ENCODE assay signal across 10 cellular contexts in the genomic region with DNA sequence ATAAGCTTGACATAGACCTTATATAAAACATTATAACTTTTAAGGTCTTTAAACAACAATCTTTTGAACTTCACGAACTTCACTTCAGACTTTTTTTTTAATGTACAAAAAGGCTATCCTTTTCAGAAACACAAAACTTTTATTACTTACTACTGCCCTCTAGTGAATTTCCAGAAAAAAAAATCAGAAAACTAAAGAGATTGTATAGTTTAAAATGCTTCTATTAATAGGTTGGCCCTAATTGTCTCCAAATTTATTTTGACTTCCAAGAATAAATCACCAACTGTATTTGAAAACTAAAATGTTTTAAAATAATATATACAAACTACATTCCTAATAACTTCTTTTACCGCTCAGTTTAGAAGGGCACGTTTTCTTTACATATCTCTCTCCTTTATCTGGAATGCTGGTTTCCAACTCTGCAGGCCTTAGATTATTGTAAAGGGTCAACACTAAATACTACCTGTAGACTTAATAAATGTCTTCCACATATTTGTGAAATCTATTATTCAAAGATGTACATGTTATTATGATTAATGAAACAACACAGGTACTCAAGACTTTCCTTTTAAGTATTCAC.
A peak's percentile ranks its signal among the peaks of the same experiment; 100 is the strongest.
DNase-seq lines count a peak whose midpoint lies in the region; ATAC-seq lines count a peak whose summit lies in the region.
"Had no signal": no experiment of that assay in that cellular context is flagged by ENCODE, and none has a peak within 500 bp of the region (broad histone marks: within the 10 kb centered on the region; RNA-seq: fewer than 3 reads in every experiment).

No MANE protein-coding gene starts in this region.

- no peak overlapping the region for H3K4me3 Mint-ChIP-seq in activated T-cell treated with anti-CD3 and anti-CD28 coated beads, Interleukin-2, amount 50 U/mL, for 24 hours
- H3K4me3 Mint-ChIP-seq: stimulated activated naive CD8-positive, alpha-beta T cell treated with anti-CD3 and anti-CD28 coated beads, Interleukin-15, amount 100 ng/mL, for 72 hours; T-helper 2 cell treated with Interferon-gamma antibody and Interleukin-4, amounts not matched to agents 5 μg/mL and 100 μg/mL, for 36 hours had no signal

- DNase-seq in SIG-M5 treated with dmso at 0.1 percent for 504 hours (lab: John Stamatoyannopoulos, UW; ENCODE audit: unreplicated experiment) (peak; percentile 16), SIG-M5 (lab: John Stamatoyannopoulos, UW) (no peak), NCI-H2171 treated with DMSO at 0.1 percent for 48 hours (lab: John Stamatoyannopoulos, UW) (peak; percentile 65), dedifferentiated amniotic fluid mesenchymal stem cell (ENCODE audit: extremely low spot score) (peak; percentile 26), superior temporal gyrus (ENCODE audit: extremely low spot score) (peak; percentile 64), NCI-H1436 (lab: John Stamatoyannopoulos, UW) (no peak)
- DNase-seq in activated T-cell treated with anti-CD3 and anti-CD28 coated beads, Interleukin-2, amount 50 U/mL, for 24 hours = no peak
- DNase-seq: stimulated activated naive CD8-positive, alpha-beta T cell treated with anti-CD3 and anti-CD28 coated beads, Interleukin-15, amount 100 ng/mL, for 72 hours had no signal

- no peak overlapping the region for H3K27ac Mint-ChIP-seq in activated T-cell treated with anti-CD3 and anti-CD28 coated beads, Interleukin-2, amount 50 U/mL, for 24 hours
- H3K27ac Mint-ChIP-seq: stimulated activated naive CD8-positive, alpha-beta T cell treated with anti-CD3 and anti-CD28 coated beads, Interleukin-15, amount 100 ng/mL, for 72 hours; T-helper 2 cell treated with Interferon-gamma antibody and Interleukin-4, amounts not matched to agents 5 μg/mL and 100 μg/mL, for 36 hours had no signal

- ATAC-seq in GM18868 (IDR thresholded peaks at IDR 0.05; ENCODE audit: unreplicated experiment) = no peak
- ATAC-seq: stimulated activated naive CD8-positive, alpha-beta T cell treated with anti-CD3 and anti-CD28 coated beads, Interleukin-15, amount 100 ng/mL, for 72 hours had no signal

- peaks cover 24% of the 10 kb centered on the region for H3K36me3 Mint-ChIP-seq in activated T-cell treated with anti-CD3 and anti-CD28 coated beads, Interleukin-2, amount 50 U/mL, for 24 hours (ENCODE audit: low read depth)

- peaks cover 5% of the 10 kb centered on the region for H3K4me1 Mint-ChIP-seq in activated T-cell treated with anti-CD3 and anti-CD28 coated beads, Interleukin-2, amount 50 U/mL, for 24 hours (ENCODE audit: low read depth)

- H3K27me3 Mint-ChIP-seq in activated T-cell treated with anti-CD3 and anti-CD28 coated beads, Interleukin-2, amount 50 U/mL, for 24 hours = no peaks in the 10 kb centered on the region
- H3K27me3 Mint-ChIP-seq: stimulated activated naive CD8-positive, alpha-beta T cell treated with anti-CD3 and anti-CD28 coated beads, Interleukin-15, amount 100 ng/mL, for 72 hours had no signal

- peaks cover 8% of the 10 kb centered on the region for H3K9me3 Mint-ChIP-seq in activated T-cell treated with anti-CD3 and anti-CD28 coated beads, Interleukin-2, amount 50 U/mL, for 24 hours

Comparison
In these comparisons a context has a peak if more than half of its experiments do, and no peak if none do; other contexts are left out.
1. DNase-seq: peak in SIG-M5 treated with dmso at 0.1 percent for 504 hours (single experiment), NCI-H2171 treated with DMSO at 0.1 percent for 48 hours (single experiment), dedifferentiated amniotic fluid mesenchymal stem cell (single experiment) and superior temporal gyrus (single experiment); none in SIG-M5 (single experiment), NCI-H1436 (single experiment) and activated T-cell treated with anti-CD3 and anti-CD28 coated beads, Interleukin-2, amount 50 U/mL, for 24 hours (single experiment).